Comparison of ENCODE assay signal across 12 cellular contexts in the genomic region with DNA sequence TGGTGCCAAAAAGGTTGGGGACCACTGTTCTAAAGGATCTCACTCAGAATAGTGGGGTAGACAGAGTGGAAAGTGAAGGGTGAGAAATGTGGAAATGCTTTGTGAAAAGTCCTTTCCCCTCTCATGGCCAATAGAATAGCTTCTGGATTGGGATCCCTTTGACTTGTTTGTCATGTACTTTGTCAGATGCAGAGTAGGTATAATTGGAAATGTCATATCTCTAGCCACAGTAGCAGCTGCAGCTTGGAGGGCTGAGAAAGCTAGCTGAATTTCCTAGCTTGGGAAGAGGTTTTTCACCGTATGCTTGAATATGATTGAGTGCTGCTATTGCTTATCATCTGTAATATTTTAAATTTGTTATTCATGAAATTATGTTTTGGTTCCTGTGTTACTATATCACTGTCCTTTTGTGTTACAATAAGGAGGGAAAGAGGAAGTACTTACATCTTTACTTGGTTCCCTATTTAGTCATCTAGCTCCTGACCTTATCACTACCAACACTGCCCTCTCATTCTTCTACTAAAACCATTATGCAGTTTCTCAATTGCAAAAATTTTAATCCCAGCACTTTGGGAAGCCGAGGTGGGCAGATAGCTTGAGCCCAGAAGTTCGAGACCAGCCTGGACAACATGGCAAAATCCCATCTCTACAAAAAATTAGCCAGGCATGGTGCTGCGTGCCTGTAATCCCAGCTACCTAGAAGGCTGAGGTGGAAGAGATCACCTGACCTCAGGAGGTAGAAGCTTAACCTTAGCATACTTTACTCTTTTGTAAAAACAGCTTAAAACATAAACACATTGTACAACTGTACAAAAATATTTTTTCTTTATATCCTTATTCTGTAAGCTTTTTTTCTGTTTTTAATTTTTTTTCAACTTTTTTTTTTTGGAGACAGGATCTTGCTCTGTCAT. TPM values are rescaled to one million over a fixed set of nuclear protein-coding genes. Genes with fewer than 3 reads are reported as not detected.
DNase-seq lines count a peak whose midpoint lies in the region; ATAC-seq and TF ChIP-seq lines count a peak whose summit lies in the region.
"Had no signal": no experiment of that assay in that cellular context is flagged by ENCODE, and none has a peak within 500 bp of the region (broad histone marks: within the 10 kb centered on the region; RNA-seq: fewer than 3 reads in every experiment).

No MANE protein-coding gene starts in this region.

- H3K4me2 ChIP-seq in PC-3 (ENCODE audit: low read length), result no peak overlapping the region
- H3K4me2 ChIP-seq: BLaER1 had no signal

- no TSS peak for BruUV-seq in PC-3 (replicated peaks; lab: Mats Ljungman, UMichigan)

- DNase-seq in CD4-positive, CD25-positive, alpha-beta regulatory T cell, result no peak
- peak; percentile 62 for DNase-seq in GM20000 (ENCODE audit: low spot score)
- DNase-seq in SKM-1 (lab: John Stamatoyannopoulos, UW; ENCODE audit: unreplicated experiment), result peak; percentile 81
- DNase-seq in PC-3, result no peak
- no peak for DNase-seq in activated CD8-positive, alpha-beta memory T cell treated with anti-CD3 and anti-CD28 coated beads, Interleukin-2, amount 50 U/mL, for 4 hours
- no peak for DNase-seq in MG63
- DNase-seq: cortex of kidney; retina; stimulated activated naive CD4-positive, alpha-beta T cell had no signal

- peak overlapping the region in 2 of 3 donors; percentile 54 to 92 for H3K27ac Mint-ChIP-seq in CD4-positive, CD25-positive, alpha-beta regulatory T cell

- H2AFZ ChIP-seq in PC-3 (ENCODE audit: low read length), result no peak overlapping the region

- H3K79me2 ChIP-seq in PC-3 (ENCODE audit: low read length), result no peaks in the 10 kb centered on the region

- CTCF ChIA-PET in PC-3 (lab: Charles Lee), result no interaction called here

- H3K9ac ChIP-seq in PC-3 (ENCODE audit: low read length), result no peak overlapping the region
- H3K9ac ChIP-seq: BLaER1 had no signal

- no peaks in the 10 kb centered on the region for H3K4me1 ChIP-seq in CD4-positive, CD25-positive, alpha-beta regulatory T cell (ENCODE audit: control insufficient read depth, insufficient read depth, low read length, poor library complexity, severe bottlenecking)
- H3K4me1 ChIP-seq in PC-3 (ENCODE audit: insufficient read depth, low read length), result no peaks in the 10 kb centered on the region
- H3K4me1 ChIP-seq: BLaER1 had no signal

- ATAC-seq in CD4-positive, CD25-positive, alpha-beta regulatory T cell (ENCODE audit: low read depth in 2 of 2), result no peak
- ATAC-seq in HG03196 (IDR thresholded peaks at IDR 0.05; ENCODE audit: unreplicated experiment), result peak; percentile 69
- ATAC-seq in PC-3, result no peak
- no peak for ATAC-seq in GM19467 (IDR thresholded peaks at IDR 0.05; ENCODE audit: unreplicated experiment)

- no peaks in the 10 kb centered on the region for H3K27me3 ChIP-seq in CD4-positive, CD25-positive, alpha-beta regulatory T cell (ENCODE audit: control insufficient read depth, insufficient read depth, low read length)
- H3K27me3 ChIP-seq in PC-3 (ENCODE audit: low read length), result no peaks in the 10 kb centered on the region
- no peaks in the 10 kb centered on the region for H3K27me3 ChIP-seq in MG63
- H3K27me3 ChIP-seq: BLaER1 had no signal

- no peaks in the 10 kb centered on the region for H4K20me1 ChIP-seq in PC-3 (ENCODE audit: low read length)
- H4K20me1 ChIP-seq: BLaER1 had no signal

- no peak overlapping the region for H3K4me3 ChIP-seq in CD4-positive, CD25-positive, alpha-beta regulatory T cell (ENCODE audit: low read depth, low read length)
- no peak overlapping the region for H3K4me3 ChIP-seq in PC-3 (ENCODE audit: low read length)
- H3K4me3 ChIP-seq in MG63, result no peak overlapping the region
- H3K4me3 ChIP-seq: BLaER1 had no signal

- no peaks in the 10 kb centered on the region for H3K9me3 ChIP-seq in CD4-positive, CD25-positive, alpha-beta regulatory T cell (ENCODE audit: control insufficient read depth in 2 of 2, low read length in 2 of 2)
- H3K9me3 ChIP-seq in PC-3 (ENCODE audit: low read length) (no peaks in the 10 kb centered on the region), MG63 (no peaks in the 10 kb centered on the region)

- H3K9me2 ChIP-seq in PC-3 (replicated peaks; ENCODE audit: low read length), result no peaks in the 10 kb centered on the region

- H3K4me3 Mint-ChIP-seq in CD4-positive, CD25-positive, alpha-beta regulatory T cell, result no peak overlapping the region

- peaks cover 4 to 9% (median 5%) of the 10 kb centered on the region in 4 donors for H3K4me1 Mint-ChIP-seq in CD4-positive, CD25-positive, alpha-beta regulatory T cell

- intact Hi-C loops in PC-3 (cut with micrococcal nuclease), result no loop called here

- H3K27ac ChIP-seq in CD4-positive, CD25-positive, alpha-beta regulatory T cell (ENCODE audit: insufficient read depth, low read length, poor library complexity, severe bottlenecking), result no peak overlapping the region
- no peak overlapping the region for H3K27ac ChIP-seq in PC-3 (ENCODE audit: low read length)
- H3K27ac ChIP-seq: BLaER1 had no signal

- POLR2A ChIA-PET in PC-3 (lab: Charles Lee; ENCODE audit: unreplicated experiment), result no interaction called here

- H3K36me3 Mint-ChIP-seq in CD4-positive, CD25-positive, alpha-beta regulatory T cell, result peaks cover 36% of the 10 kb centered on the region

- no peak for TF ChIP-seq CTCF in GM20000 (IDR thresholded peaks at IDR 0.05; ENCODE audit: extremely low read depth, missing control alignments)
- TF ChIP-seq CTCF in PC-3 (conservative IDR thresholded peaks at IDR 0.05; ENCODE audit: low read depth, low read length), result no peak

- H3K27me3 Mint-ChIP-seq in CD4-positive, CD25-positive, alpha-beta regulatory T cell, result no peaks in the 10 kb centered on the region

- H3K36me3 ChIP-seq in CD4-positive, CD25-positive, alpha-beta regulatory T cell (ENCODE audit: control insufficient read depth, insufficient read depth, low read length), result peaks cover 69% of the 10 kb centered on the region
- H3K36me3 ChIP-seq in PC-3 (ENCODE audit: low read depth, low read length), result peaks cover 17% of the 10 kb centered on the region
- H3K36me3 ChIP-seq in MG63, result peaks cover 73% of the 10 kb centered on the region

- no peaks in the 10 kb centered on the region for H3K9me3 Mint-ChIP-seq in CD4-positive, CD25-positive, alpha-beta regulatory T cell

- no peaks in the 10 kb centered on the region for H3F3A ChIP-seq in PC-3 (ENCODE audit: low read length, unreplicated experiment)

RNA-seq across cellular contexts. Expression of gene SLC30A5, which starts 12.4 kb away (rescaled TPM):
- total RNA-seq in CD4-positive, CD25-positive, alpha-beta regulatory T cell, result 25.4 TPM
- 10 to 100 TPM; 22.2 to 26.1 (median 24.6) TPM for polyA plus RNA-seq in CD4-positive, CD25-positive, alpha-beta regulatory T cell
- total RNA-seq in PC-3 (2014; rRNA removed), result 54.7 and 55.3 TPM in 2 replicates
- total RNA-seq in MG63 (2014; rRNA removed; shearing (Covaris generic); ENCODE audit: low replicate concordance), result 38.4 and 40.8 TPM in 2 replicates

Comparison
In these comparisons a context has a peak if more than half of its experiments do, and no peak if none do; other contexts are left out.
1. DNase-seq: peak in GM20000 (single experiment) and SKM-1 (single experiment); none in CD4-positive, CD25-positive, alpha-beta regulatory T cell (0 of 3), PC-3 (single experiment), activated CD8-positive, alpha-beta memory T cell treated with anti-CD3 and anti-CD28 coated beads, Interleukin-2, amount 50 U/mL, for 4 hours (single experiment) and MG63 (single experiment).